Comparison of ENCODE assay signal across 8 cellular contexts in the genomic region with DNA sequence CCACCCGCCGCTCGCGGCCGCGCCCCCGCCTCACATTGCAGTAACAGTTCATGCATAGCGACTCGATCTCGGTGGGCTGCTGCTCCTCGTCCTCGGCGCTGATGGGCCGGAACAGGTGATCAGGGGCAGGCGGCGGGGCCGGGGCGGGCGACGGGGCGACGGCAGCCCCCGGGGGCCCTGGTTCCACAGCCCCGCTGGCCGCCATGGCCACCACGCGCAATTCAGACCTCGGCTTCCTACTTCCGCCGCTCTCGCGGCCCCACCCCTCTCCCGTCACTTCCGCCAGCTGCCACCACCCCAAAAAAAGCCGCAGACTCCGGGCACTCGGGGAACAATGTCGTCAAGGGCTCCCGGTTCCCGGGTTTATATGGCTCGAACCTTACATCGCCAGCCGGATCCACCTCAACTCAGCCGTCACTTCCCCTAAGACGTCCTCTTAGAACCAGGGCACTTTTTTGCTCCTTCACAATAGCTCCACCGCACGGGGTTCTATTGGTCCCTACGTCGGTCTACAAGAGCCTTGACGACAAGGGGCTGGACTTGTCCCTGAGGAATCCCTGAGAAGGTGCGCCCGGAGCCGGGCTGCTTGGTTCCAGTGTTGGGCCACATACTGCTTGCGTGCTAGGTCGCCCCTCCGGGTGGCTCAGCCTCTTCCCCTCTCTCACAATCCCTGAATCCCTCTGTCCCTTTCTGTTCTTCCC. TPM values are rescaled to one million over a fixed set of nuclear protein-coding genes. Genes with fewer than 3 reads are reported as not detected.
A peak's percentile ranks its signal among the peaks of the same experiment; 100 is the strongest.
DNase-seq lines count a peak whose midpoint lies in the region; ATAC-seq, FAIRE-seq and TF ChIP-seq lines count a peak whose summit lies in the region.

A gene with protein sequence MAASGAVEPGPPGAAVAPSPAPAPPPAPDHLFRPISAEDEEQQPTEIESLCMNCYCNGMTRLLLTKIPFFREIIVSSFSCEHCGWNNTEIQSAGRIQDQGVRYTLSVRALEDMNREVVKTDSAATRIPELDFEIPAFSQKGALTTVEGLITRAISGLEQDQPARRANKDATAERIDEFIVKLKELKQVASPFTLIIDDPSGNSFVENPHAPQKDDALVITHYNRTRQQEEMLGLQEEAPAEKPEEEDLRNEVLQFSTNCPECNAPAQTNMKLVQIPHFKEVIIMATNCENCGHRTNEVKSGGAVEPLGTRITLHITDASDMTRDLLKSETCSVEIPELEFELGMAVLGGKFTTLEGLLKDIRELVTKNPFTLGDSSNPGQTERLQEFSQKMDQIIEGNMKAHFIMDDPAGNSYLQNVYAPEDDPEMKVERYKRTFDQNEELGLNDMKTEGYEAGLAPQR (minus strand): TSS at position 238 of the 701 bp plus-strand sequence. CDS start 33 bp downstream, at position 205.

- FAIRE-seq in urothelium cell line (lab: Jason Lieb, UNC): no peak

- H3K36me3 Mint-ChIP-seq in T-helper 2 cell treated with Interferon-gamma antibody and Interleukin-4, amounts not matched to agents 5 μg/mL and 100 μg/mL, for 36 hours (ENCODE audit: low read depth): peaks cover 38% of the 10 kb centered on the region

- H3K27ac Mint-ChIP-seq in T-helper 2 cell treated with Interferon-gamma antibody and Interleukin-4, amounts not matched to agents 5 μg/mL and 100 μg/mL, for 36 hours: peak within 1 kb of the TSS; percentile 90

- no peaks in the 10 kb centered on the region for H3K9me3 ChIP-seq in right cardiac atrium (ENCODE audit: control insufficient read depth, low read length)

- WGBS in right cardiac atrium: 1% methylated on average over 56 of the region's 56 CpGs

- DNase-seq in GM12864 (ENCODE audit: low read depth) (no peak), NCI-H128 (lab: John Stamatoyannopoulos, UW; ENCODE audit: unreplicated experiment) (peak; percentile 3), right cardiac atrium (peak; percentile 87 to 94 (median 94)), pulmonary artery endothelial cell (ENCODE audit: low read depth, low spot score) (peak; percentile 24), urothelium cell line (ENCODE audit: low spot score) (peak; percentile 82)
- DNase-seq in T-helper 2 cell treated with Interferon-gamma antibody and Interleukin-4, amounts not matched to agents 5 μg/mL and 100 μg/mL, for 36 hours (ENCODE audit: low spot score): peak; percentile 85

- H3K9me3 Mint-ChIP-seq in T-helper 2 cell treated with Interferon-gamma antibody and Interleukin-4, amounts not matched to agents 5 μg/mL and 100 μg/mL, for 36 hours: no peaks in the 10 kb centered on the region

- peak within 1 kb of the TSS; percentile 88 for H3K4me3 ChIP-seq in GM12864 (ENCODE audit: low read depth, low read length)
- H3K4me3 ChIP-seq in right cardiac atrium (ENCODE audit: low read length): peak within 1 kb of the TSS; percentile 99

- H3K4me1 ChIP-seq in right cardiac atrium (ENCODE audit: control insufficient read depth, insufficient read depth, low read length): peaks cover 3% of the 10 kb centered on the region

- H3K27ac ChIP-seq in angular gyrus (ENCODE audit: low read depth, low read length): peak within 1 kb of the TSS; percentile 44
- peak within 1 kb of the TSS; percentile 96 for H3K27ac ChIP-seq in right cardiac atrium (ENCODE audit: low read length)

- H3K4me3 Mint-ChIP-seq in T-helper 2 cell treated with Interferon-gamma antibody and Interleukin-4, amounts not matched to agents 5 μg/mL and 100 μg/mL, for 36 hours: peak within 1 kb of the TSS; percentile 91

- H3K27me3 ChIP-seq in right cardiac atrium (ENCODE audit: control insufficient read depth, insufficient read depth): no peaks in the 10 kb centered on the region

- no peak for TF ChIP-seq CTCF in GM12864 (IDR thresholded peaks at IDR 0.05; ENCODE audit: low read depth, low read length, missing control alignments)

- no peaks in the 10 kb centered on the region for H3K27me3 Mint-ChIP-seq in T-helper 2 cell treated with Interferon-gamma antibody and Interleukin-4, amounts not matched to agents 5 μg/mL and 100 μg/mL, for 36 hours (ENCODE audit: low read depth)

- intact Hi-C loops in right cardiac atrium (cut with DNase I): no loop called here

- peak; percentile 91 for ATAC-seq in HG02623 (IDR thresholded peaks at IDR 0.05; ENCODE audit: unreplicated experiment)
- ATAC-seq in right cardiac atrium: peak; percentile 85 to 86

- H3K4me1 Mint-ChIP-seq in T-helper 2 cell treated with Interferon-gamma antibody and Interleukin-4, amounts not matched to agents 5 μg/mL and 100 μg/mL, for 36 hours (ENCODE audit: low read depth): peaks cover 19% of the 10 kb centered on the region

RNA-seq across cellular contexts. Expression of the gene that starts here (rescaled TPM):
- 10 to 100 TPM; 17.1 to 30.3 (median 23.7) TPM for total RNA-seq in right cardiac atrium
- 9.6 TPM for polyA plus RNA-seq in right cardiac atrium
- 45.4 and 57.0 TPM in 2 replicates for total RNA-seq in pulmonary artery endothelial cell
